15 cellular contexts compared by ENCODE assay signal in the genomic region with DNA sequence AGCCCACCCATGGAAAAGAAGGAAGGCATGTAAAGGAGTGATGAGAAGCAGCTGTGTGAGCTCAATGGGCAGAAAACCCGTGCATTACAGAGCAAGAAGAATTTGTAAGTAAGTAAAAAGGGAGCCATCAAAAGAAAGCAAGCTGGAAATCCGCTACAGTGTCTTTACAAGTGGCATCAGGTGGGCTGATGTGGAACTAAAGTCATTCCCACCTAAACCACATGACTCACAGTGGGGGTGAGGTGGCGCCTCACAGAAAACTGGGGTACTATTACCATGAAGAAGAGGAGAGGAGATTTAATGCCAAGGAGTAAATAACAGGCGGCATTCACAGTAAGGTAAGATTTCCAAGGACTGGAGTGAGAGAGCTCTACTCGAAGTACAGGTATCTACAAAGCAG. TPM values are rescaled to one million over a fixed set of nuclear protein-coding genes. Genes with fewer than 3 reads are reported as not detected.
DNase-seq lines count a peak whose midpoint lies in the region; ATAC-seq and TF ChIP-seq lines count a peak whose summit lies in the region.
"Had no signal": no experiment of that assay in that cellular context is flagged by ENCODE, and none has a peak within 500 bp of the region (broad histone marks: within the 10 kb centered on the region; RNA-seq: fewer than 3 reads in every experiment).

No MANE protein-coding gene starts in this region.

- H3K4me1 Mint-ChIP-seq in activated CD8-positive, alpha-beta T cell treated with anti-CD3 and anti-CD28 coated beads for 36 hours (ENCODE audit: low read depth) = peaks cover 11% of the 10 kb centered on the region
- peaks cover 8% of the 10 kb centered on the region for H3K4me1 Mint-ChIP-seq in activated CD8-positive, alpha-beta T cell treated with anti-CD3 and anti-CD28 coated beads, Interleukin-2, amount 10 ng/mL, durations not matched to agents 7 days and 5 days (ENCODE audit: low read depth)
- H3K4me1 Mint-ChIP-seq in neural progenitor cell = peaks cover 11% of the 10 kb centered on the region

- H2AK5ac ChIP-seq in mesendoderm (ENCODE audit: low read length) = no peak overlapping the region

- H3K4me1 ChIP-seq in neural progenitor cell (peaks cover 23% of the 10 kb centered on the region), mesendoderm (ENCODE audit: control insufficient read depth, low read depth, low read length) (peaks cover 2% of the 10 kb centered on the region)
- H3K4me1 ChIP-seq: BLaER1 had no signal

- no peaks in the 10 kb centered on the region for H3K9me3 ChIP-seq in neural progenitor cell (ENCODE audit: low read depth)
- H3K9me3 ChIP-seq: A549, BLaER1 had no signal

- no CpG with 5 or more reads among the region's 5 CpGs for WGBS in mesendoderm (ENCODE audit: extremely low coverage, insufficient coverage, low lambda C conversion rate)

- H3K9me3 Mint-ChIP-seq in activated CD8-positive, alpha-beta T cell treated with anti-CD3 and anti-CD28 coated beads for 36 hours = no peaks in the 10 kb centered on the region
- no peaks in the 10 kb centered on the region for H3K9me3 Mint-ChIP-seq in activated CD8-positive, alpha-beta T cell treated with anti-CD3 and anti-CD28 coated beads, Interleukin-2, amount 10 ng/mL, durations not matched to agents 7 days and 5 days (ENCODE audit: insufficient read depth)
- H3K9me3 Mint-ChIP-seq in neural progenitor cell = no peaks in the 10 kb centered on the region
- H3K9me3 Mint-ChIP-seq: CD8-positive, alpha-beta T cell; H9 had no signal

- no peak overlapping the region for H3K4me3 Mint-ChIP-seq in activated CD8-positive, alpha-beta T cell treated with anti-CD3 and anti-CD28 coated beads for 36 hours
- no peak overlapping the region for H3K4me3 Mint-ChIP-seq in activated CD8-positive, alpha-beta T cell treated with anti-CD3 and anti-CD28 coated beads, Interleukin-2, amount 10 ng/mL, durations not matched to agents 7 days and 5 days
- H3K4me3 Mint-ChIP-seq in neural progenitor cell = no peak overlapping the region
- H3K4me3 Mint-ChIP-seq: CD8-positive, alpha-beta T cell; H9 had no signal

- H3F3A ChIP-seq in neural progenitor cell (ENCODE audit: low read depth) = peaks cover 11% of the 10 kb centered on the region

- H3K4me2 ChIP-seq in neural progenitor cell (peak overlapping the region; percentile 57), mesendoderm (ENCODE audit: low read length) (no peak overlapping the region)
- H3K4me2 ChIP-seq: BLaER1 had no signal

- H3K9ac ChIP-seq in neural progenitor cell (no peak overlapping the region), mesendoderm (ENCODE audit: low read length) (no peak overlapping the region)
- H3K9ac ChIP-seq: BLaER1 had no signal

- no peak overlapping the region for H4K5ac ChIP-seq in mesendoderm (ENCODE audit: low read length)

- H4K20me1 ChIP-seq in neural progenitor cell (ENCODE audit: low read depth) = no peaks in the 10 kb centered on the region
- H4K20me1 ChIP-seq: BLaER1 had no signal

- H3K56ac ChIP-seq in mesendoderm (ENCODE audit: low read length) = no peak overlapping the region

- peak; percentile 16 for DNase-seq in activated CD8-positive, alpha-beta T cell treated with anti-CD3 and anti-CD28 coated beads for 36 hours
- DNase-seq in activated CD8-positive, alpha-beta T cell treated with anti-CD3 and anti-CD28 coated beads, Interleukin-2, amount 10 ng/mL, durations not matched to agents 7 days and 5 days = no peak
- DNase-seq in epithelial cell of prostate (ENCODE audit: low read depth, low spot score) (no peak), neural progenitor cell (ENCODE audit: low spot score) (peak; percentile 63), left lobe of liver (ENCODE audit: low spot score) (no peak), NCI-H2196 treated with DMSO at 0.1 percent for 48 hours (lab: John Stamatoyannopoulos, UW; ENCODE audit: unreplicated experiment) (no peak), mesendoderm (no peak)
- DNase-seq: Calu3; CD8-positive, alpha-beta T cell; DMS79 treated with DMSO at 0.1 percent for 48 hours; GF-D8; H9 had no signal

- H3K36me3 ChIP-seq in neural progenitor cell = no peaks in the 10 kb centered on the region
- no peaks in the 10 kb centered on the region for H3K36me3 ChIP-seq in mesendoderm (ENCODE audit: control insufficient read depth, insufficient read depth, low read length)
- H3K36me3 ChIP-seq: BLaER1 had no signal

- no peak overlapping the region for H2BK15ac ChIP-seq in mesendoderm (replicated peaks; ENCODE audit: low read depth)

- TF ChIP-seq CTCF in activated CD8-positive, alpha-beta T cell treated with anti-CD3 and anti-CD28 coated beads for 36 hours (IDR thresholded peaks at IDR 0.05) = no peak
- no peak for TF ChIP-seq CTCF in neural progenitor cell (IDR thresholded peaks at IDR 0.05)

- H3K79me2 ChIP-seq in neural progenitor cell (ENCODE audit: low read depth) = no peaks in the 10 kb centered on the region
- H3K79me2 ChIP-seq in mesendoderm (ENCODE audit: control insufficient read depth, insufficient read depth, low read length) = no peaks in the 10 kb centered on the region

- H2AFZ ChIP-seq in neural progenitor cell (replicated peaks) = no peak overlapping the region

- no peak overlapping the region for H4K8ac ChIP-seq in mesendoderm (ENCODE audit: low read depth, low read length)

- POLR2A ChIA-PET in activated CD8-positive, alpha-beta T cell treated with anti-CD3 and anti-CD28 coated beads for 36 hours (lab: Charles Lee) = no interaction called here
- POLR2A ChIA-PET in activated CD8-positive, alpha-beta T cell treated with anti-CD3 and anti-CD28 coated beads, Interleukin-2, amount 10 ng/mL, durations not matched to agents 7 days and 5 days (lab: Charles Lee) = no interaction called here

- peaks cover 31% of the 10 kb centered on the region for H3K27me3 Mint-ChIP-seq in activated CD8-positive, alpha-beta T cell treated with anti-CD3 and anti-CD28 coated beads for 36 hours
- peaks cover 33% of the 10 kb centered on the region for H3K27me3 Mint-ChIP-seq in activated CD8-positive, alpha-beta T cell treated with anti-CD3 and anti-CD28 coated beads, Interleukin-2, amount 10 ng/mL, durations not matched to agents 7 days and 5 days (ENCODE audit: low read depth)
- peaks cover 2% of the 10 kb centered on the region for H3K27me3 Mint-ChIP-seq in neural progenitor cell (ENCODE audit: insufficient read depth, low read depth)

- no peak overlapping the region for H3K18ac ChIP-seq in mesendoderm (ENCODE audit: low read length)

- intact Hi-C loops in activated CD8-positive, alpha-beta T cell treated with anti-CD3 and anti-CD28 coated beads for 36 hours (cut with micrococcal nuclease) = no loop called here

- H3K27me3 ChIP-seq in neural progenitor cell (no peaks in the 10 kb centered on the region), mesendoderm (ENCODE audit: insufficient read depth, low read length, poor library complexity) (no peaks in the 10 kb centered on the region)
- H3K27me3 ChIP-seq: BLaER1 had no signal

- no peaks in the 10 kb centered on the region for H3K79me1 ChIP-seq in mesendoderm (ENCODE audit: low read length)

- no peak overlapping the region for H3K23ac ChIP-seq in mesendoderm (ENCODE audit: low read length)

- no peak overlapping the region for H2BK120ac ChIP-seq in mesendoderm (ENCODE audit: low read depth, low read length)

- ATAC-seq in activated CD8-positive, alpha-beta T cell treated with anti-CD3 and anti-CD28 coated beads for 36 hours = no peak
- ATAC-seq in activated CD8-positive, alpha-beta T cell treated with anti-CD3 and anti-CD28 coated beads, Interleukin-2, amount 10 ng/mL, durations not matched to agents 7 days and 5 days = no peak
- no peak for ATAC-seq in left lobe of liver
- ATAC-seq: CD8-positive, alpha-beta T cell; HepG2 had no signal

- H3K4me3 ChIP-seq in neural progenitor cell (no peak overlapping the region), mesendoderm (ENCODE audit: low read length) (no peak overlapping the region)
- H3K4me3 ChIP-seq: A549, BLaER1 had no signal

- peak overlapping the region; percentile 87 for H3K27ac ChIP-seq in epithelial cell of prostate
- no peak overlapping the region for H3K27ac ChIP-seq in neural progenitor cell
- H3K27ac ChIP-seq in mesendoderm (ENCODE audit: low read depth, low read length) = no peak overlapping the region
- H3K27ac ChIP-seq: BLaER1 had no signal

- CTCF ChIA-PET in activated CD8-positive, alpha-beta T cell treated with anti-CD3 and anti-CD28 coated beads for 36 hours (lab: Charles Lee) = no interaction called here
- CTCF ChIA-PET in activated CD8-positive, alpha-beta T cell treated with anti-CD3 and anti-CD28 coated beads, Interleukin-2, amount 10 ng/mL, durations not matched to agents 7 days and 5 days (lab: Charles Lee) = no interaction called here

- H3K36me3 Mint-ChIP-seq in activated CD8-positive, alpha-beta T cell treated with anti-CD3 and anti-CD28 coated beads for 36 hours (ENCODE audit: low read depth) = no peaks in the 10 kb centered on the region
- H3K36me3 Mint-ChIP-seq in activated CD8-positive, alpha-beta T cell treated with anti-CD3 and anti-CD28 coated beads, Interleukin-2, amount 10 ng/mL, durations not matched to agents 7 days and 5 days (ENCODE audit: low read depth) = no peaks in the 10 kb centered on the region
- H3K36me3 Mint-ChIP-seq in neural progenitor cell = no peaks in the 10 kb centered on the region
- H3K36me3 Mint-ChIP-seq: CD8-positive, alpha-beta T cell had no signal

- no peak overlapping the region for H3K27ac Mint-ChIP-seq in activated CD8-positive, alpha-beta T cell treated with anti-CD3 and anti-CD28 coated beads for 36 hours
- H3K27ac Mint-ChIP-seq in activated CD8-positive, alpha-beta T cell treated with anti-CD3 and anti-CD28 coated beads, Interleukin-2, amount 10 ng/mL, durations not matched to agents 7 days and 5 days = no peak overlapping the region
- no peak overlapping the region for H3K27ac Mint-ChIP-seq in neural progenitor cell
- H3K27ac Mint-ChIP-seq: CD8-positive, alpha-beta T cell; H9 had no signal

- no peak overlapping the region for H3K4ac ChIP-seq in mesendoderm (ENCODE audit: low read depth, low read length)

- no peak overlapping the region for H2BK5ac ChIP-seq in mesendoderm (ENCODE audit: low read length)

RNA-seq across cellular contexts. Expression of a gene that starts 48.3 kb away (rescaled TPM):
- total RNA-seq in activated CD8-positive, alpha-beta T cell treated with anti-CD3 and anti-CD28 coated beads for 36 hours = 100 to 1,000 TPM; 123 to 128 TPM
- total RNA-seq in activated CD8-positive, alpha-beta T cell treated with anti-CD3 and anti-CD28 coated beads, Interleukin-2, amount 10 ng/mL, durations not matched to agents 7 days and 5 days = 100 to 1,000 TPM; 247 to 253 TPM
- total RNA-seq in neural progenitor cell (ENCODE audit: low replicate concordance) = 170 and 178 TPM in 2 replicates
- total RNA-seq in left lobe of liver = 41.7 TPM
- 188 TPM for polyA plus RNA-seq in mesendoderm (2013, experiment 1 of 2)
- 180 TPM for polyA plus RNA-seq in mesendoderm (2013, experiment 2 of 2)

Comparison
In these comparisons a context has a peak if more than half of its experiments do, and no peak if none do; other contexts are left out.
1. DNase-seq: peak in activated CD8-positive, alpha-beta T cell treated with anti-CD3 and anti-CD28 coated beads for 36 hours (single experiment) and neural progenitor cell (single experiment); none in activated CD8-positive, alpha-beta T cell treated with anti-CD3 and anti-CD28 coated beads, Interleukin-2, amount 10 ng/mL, durations not matched to agents 7 days and 5 days (single experiment), epithelial cell of prostate (single experiment), left lobe of liver (single experiment), NCI-H2196 treated with DMSO at 0.1 percent for 48 hours (single experiment) and mesendoderm (single experiment).